8 cellular contexts compared by ENCODE assay signal in genomic region chr20:3210346-3210745, GRCh38. TPM values are rescaled to one million over a fixed set of nuclear protein-coding genes. Genes with fewer than 3 reads are reported as not detected.
DNase-seq lines count a peak whose midpoint lies in the region; ATAC-seq and TF ChIP-seq lines count a peak whose summit lies in the region.

No MANE protein-coding gene starts in this region.

- no peaks in the 10 kb centered on the region for H3K27me3 ChIP-seq in muscle layer of duodenum (ENCODE audit: low read depth, low read length)

- H3K4me3 Mint-ChIP-seq in IgD-negative memory B cell (peak overlapping the region; percentile 88 to 99 (median 98)), chondrocyte (ENCODE audit: unreplicated experiment) (peak overlapping the region; percentile 90)

- H3K27me3 Mint-ChIP-seq in IgD-negative memory B cell = no peaks in the 10 kb centered on the region
- no peaks in the 10 kb centered on the region for H3K27me3 Mint-ChIP-seq in chondrocyte (ENCODE audit: low read depth)

- TF ChIP-seq CTCF in AG09309 (IDR thresholded peaks at IDR 0.05; ENCODE audit: control insufficient read depth, insufficient read depth, low read depth, low read length, missing control alignments) = no peak
- TF ChIP-seq CTCF in chondrocyte (IDR thresholded peaks at IDR 0.05) = no peak

- no peaks in the 10 kb centered on the region for H3K9me3 ChIP-seq in muscle layer of duodenum (ENCODE audit: control insufficient read depth in 1 of 2, low read length in 2 of 2)

- ATAC-seq in HG02852 (IDR thresholded peaks at IDR 0.05; ENCODE audit: unreplicated experiment) (no peak), HG03175 (IDR thresholded peaks at IDR 0.05; ENCODE audit: unreplicated experiment) (no peak)

- peak overlapping the region; percentile 89 for H3K4me3 ChIP-seq in AG09309 (ENCODE audit: control insufficient read depth, low read depth, low read length)
- peak overlapping the region; percentile 80 to 98 for H3K4me3 ChIP-seq in muscle layer of duodenum (ENCODE audit: low read depth in 1 of 2, low read length in 2 of 2)

- no peak overlapping the region for H3K27ac ChIP-seq in muscle layer of duodenum (ENCODE audit: low read length)

- no peaks in the 10 kb centered on the region for H3K9me3 Mint-ChIP-seq in IgD-negative memory B cell
- no peaks in the 10 kb centered on the region for H3K9me3 Mint-ChIP-seq in chondrocyte (ENCODE audit: low read depth)

- H3K36me3 Mint-ChIP-seq in IgD-negative memory B cell (peaks cover 1% of the 10 kb centered on the region), chondrocyte (ENCODE audit: low read depth) (peaks cover 2% of the 10 kb centered on the region)

- peaks cover 10 to 13% (median 13%) of the 10 kb centered on the region in 3 donors for H3K4me1 Mint-ChIP-seq in IgD-negative memory B cell
- H3K4me1 Mint-ChIP-seq in chondrocyte (ENCODE audit: low read depth) = peaks cover 16% of the 10 kb centered on the region

- peak overlapping the region in 1 of 3 donors; percentile 59 for H3K27ac Mint-ChIP-seq in IgD-negative memory B cell
- no peak overlapping the region for H3K27ac Mint-ChIP-seq in chondrocyte (ENCODE audit: unreplicated experiment)

- H3K36me3 ChIP-seq in muscle layer of duodenum (ENCODE audit: control insufficient read depth in 1 of 2, insufficient read depth in 2 of 2, low read length in 2 of 2) = peaks cover 0 to 17% of the 10 kb centered on the region in 2 donors

- DNase-seq in AG09309 (ENCODE audit: low read depth) = no peak
- no peak for DNase-seq in chondrocyte (ENCODE audit: low spot score)
- DNase-seq in NCI-H524 treated with DMSO at 0.1 percent for 48 hours (lab: John Stamatoyannopoulos, UW) = no peak
- no peak for DNase-seq in activated CD4-positive, alpha-beta T cell treated with anti-CD3 and anti-CD28 coated beads, Interleukin-2, amount 50 U/mL, for 1 hour

- peaks cover 0 to 18% of the 10 kb centered on the region in 2 donors for H3K4me1 ChIP-seq in muscle layer of duodenum (ENCODE audit: control insufficient read depth in 1 of 2, insufficient read depth in 2 of 2, low read length in 2 of 2)

RNA-seq across cellular contexts. Expression of gene ITPA, which starts 1.0 kb away (rescaled TPM):
- 49.3 TPM for polyA plus RNA-seq in IgD-negative memory B cell
- 35.1 to 43.4 TPM (median 41.5 TPM) in 3 replicates for total RNA-seq in chondrocyte

RNA-seq across cellular contexts. Expression of gene DDRGK1, which starts 5.9 kb away (rescaled TPM):
- 52.1 TPM for polyA plus RNA-seq in IgD-negative memory B cell
- 61.8 to 69.7 TPM (median 62.6 TPM) in 3 replicates for total RNA-seq in chondrocyte

RNA-seq across cellular contexts. Expression of gene SLC4A11, which starts 28.6 kb away (rescaled TPM):
- not detected for polyA plus RNA-seq in IgD-negative memory B cell
- 4.2 to 4.9 TPM (median 4.3 TPM) in 3 replicates for total RNA-seq in chondrocyte

RNA-seq across cellular contexts. Expression of gene LZTS3, which starts 37.0 kb away (rescaled TPM):
- polyA plus RNA-seq in IgD-negative memory B cell = 0.45 TPM
- 6.4 to 9.3 TPM (median 8.1 TPM) in 3 replicates for total RNA-seq in chondrocyte

RNA-seq across cellular contexts. Expression of gene FASTKD5, which starts 50.7 kb away (rescaled TPM):
- polyA plus RNA-seq in IgD-negative memory B cell = 13.6 TPM
- 9.8 to 12.3 TPM (median 10.8 TPM) in 3 replicates for total RNA-seq in chondrocyte
